ENCODE assay signal across 8 cellular contexts in genomic region chr3:160564205-160564922, GRCh38. TPM values are rescaled to one million over a fixed set of nuclear protein-coding genes. Genes with fewer than 3 reads are reported as not detected.
A peak's percentile ranks its signal among the peaks of the same experiment; 100 is the strongest.
DNase-seq lines count a peak whose midpoint lies in the region; ATAC-seq and TF ChIP-seq lines count a peak whose summit lies in the region.

No MANE protein-coding gene starts in this region.

- peaks cover 5% of the 10 kb centered on the region for H3K9me3 Mint-ChIP-seq in activated CD4-positive, alpha-beta T cell treated with anti-CD3 and anti-CD28 coated beads for 36 hours (ENCODE audit: low read depth)

- no peaks in the 10 kb centered on the region for H3K27me3 Mint-ChIP-seq in activated CD4-positive, alpha-beta T cell treated with anti-CD3 and anti-CD28 coated beads for 36 hours

- DNase-seq in activated CD4-positive, alpha-beta T cell treated with anti-CD3 and anti-CD28 coated beads for 36 hours: peak; percentile 25
- DNase-seq in activated CD4-positive, alpha-beta T cell treated with anti-CD3 and anti-CD28 coated beads for 48 hours: no peak
- DNase-seq in NCI-H2171 treated with DMSO at 0.1 percent for 48 hours (lab: John Stamatoyannopoulos, UW): peak; percentile 48
- no peak for DNase-seq in brain microvascular endothelial cell
- peak; percentile 18 for DNase-seq in medulla oblongata (ENCODE audit: extremely low spot score)
- no peak for DNase-seq in SKM-1 treated with dmso at 0.1 percent for 144 hours (lab: John Stamatoyannopoulos, UW; ENCODE audit: unreplicated experiment)
- no peak for DNase-seq in NCI-H345 (lab: John Stamatoyannopoulos, UW)

- CTCF ChIA-PET in activated CD4-positive, alpha-beta T cell treated with anti-CD3 and anti-CD28 coated beads for 36 hours (lab: Charles Lee): interaction anchor here (1.2 kb wide), 2 partner anchors 10 to 41 kb away, joined by 3 read pairs; no protein-coding TSS in a partner anchor

- H3K36me3 ChIP-seq in brain microvascular endothelial cell (replicated peaks) (peaks cover 2% of the 10 kb centered on the region), thymus (ENCODE audit: control insufficient read depth, insufficient read depth) (no peaks in the 10 kb centered on the region)

- H3K36me3 Mint-ChIP-seq in activated CD4-positive, alpha-beta T cell treated with anti-CD3 and anti-CD28 coated beads for 36 hours (ENCODE audit: low read depth): peaks cover 33% of the 10 kb centered on the region

- ATAC-seq in activated CD4-positive, alpha-beta T cell treated with anti-CD3 and anti-CD28 coated beads for 36 hours: no peak

- WGBS in thymus: under 1% methylated on average over 39 of the region's 39 CpGs

- POLR2A ChIA-PET in activated CD4-positive, alpha-beta T cell treated with anti-CD3 and anti-CD28 coated beads for 36 hours (lab: Charles Lee): interaction anchor here (0.9 kb wide), 1 partner anchor 12 kb away, joined by 4 read pairs; no protein-coding TSS in a partner anchor

- H3K4me1 Mint-ChIP-seq in activated CD4-positive, alpha-beta T cell treated with anti-CD3 and anti-CD28 coated beads for 36 hours: peaks cover 56% of the 10 kb centered on the region

- H3K4me3 ChIP-seq in brain microvascular endothelial cell (ENCODE audit: low read depth, low read length): peak overlapping the region; percentile 85
- peak overlapping the region; percentile 81 for H3K4me3 ChIP-seq in thymus (ENCODE audit: low read length)

- peaks cover 6% of the 10 kb centered on the region for H3K4me1 ChIP-seq in thymus (ENCODE audit: control insufficient read depth, insufficient read depth, low read length)

- no peak for TF ChIP-seq CTCF in brain microvascular endothelial cell (IDR thresholded peaks at IDR 0.05; ENCODE audit: low read depth, low read length, missing control alignments)

- peak overlapping the region; percentile 95 for H3K4me3 Mint-ChIP-seq in activated CD4-positive, alpha-beta T cell treated with anti-CD3 and anti-CD28 coated beads for 36 hours

- intact Hi-C loops in activated CD4-positive, alpha-beta T cell treated with anti-CD3 and anti-CD28 coated beads for 36 hours (cut with DNase I, micrococcal nuclease): loop anchor here (2.0 to 10.0 kb wide), 2 partner anchors 166 to 1760 kb away; partner anchors contain the start of genes IFT80 (in 1 of the 2), MFSD1 (in 1 of the 2) and SMC4 (in 1 of the 2)

- in situ Hi-C loops in brain microvascular endothelial cell (cut with HindIII; ENCODE audit: low pct_ligation_motif_present, low sequenced_read_pairs): no loop called here

- no peaks in the 10 kb centered on the region for H3K9me3 ChIP-seq in thymus (ENCODE audit: control insufficient read depth)

- H3K27ac Mint-ChIP-seq in activated CD4-positive, alpha-beta T cell treated with anti-CD3 and anti-CD28 coated beads for 36 hours: peak overlapping the region; percentile 93

- H3K27me3 ChIP-seq in brain microvascular endothelial cell (replicated peaks): no peaks in the 10 kb centered on the region
- H3K27me3 ChIP-seq in thymus (ENCODE audit: control insufficient read depth, insufficient read depth): no peaks in the 10 kb centered on the region

- H3K27ac ChIP-seq in brain microvascular endothelial cell: peak overlapping the region; percentile 100
- peak overlapping the region; percentile 98 for H3K27ac ChIP-seq in thymus (ENCODE audit: low read depth)

RNA-seq across cellular contexts. Expression of gene KPNA4, which starts 1.0 kb away (rescaled TPM):
- 10 to 100 TPM; 57.0 to 68.5 TPM for total RNA-seq in activated CD4-positive, alpha-beta T cell treated with anti-CD3 and anti-CD28 coated beads for 36 hours
- polyA plus RNA-seq in thymus: 22.9 TPM

Comparison
In these comparisons a context has a peak if more than half of its experiments do, and no peak if none do; other contexts are left out.
1. DNase-seq: peak in activated CD4-positive, alpha-beta T cell treated with anti-CD3 and anti-CD28 coated beads for 36 hours (single experiment), NCI-H2171 treated with DMSO at 0.1 percent for 48 hours (single experiment) and medulla oblongata (single experiment); none in activated CD4-positive, alpha-beta T cell treated with anti-CD3 and anti-CD28 coated beads for 48 hours (single experiment), brain microvascular endothelial cell (single experiment), SKM-1 treated with dmso at 0.1 percent for 144 hours (single experiment) and NCI-H345 (single experiment).